9 cellular contexts compared by ENCODE assay signal in the genomic region with DNA sequence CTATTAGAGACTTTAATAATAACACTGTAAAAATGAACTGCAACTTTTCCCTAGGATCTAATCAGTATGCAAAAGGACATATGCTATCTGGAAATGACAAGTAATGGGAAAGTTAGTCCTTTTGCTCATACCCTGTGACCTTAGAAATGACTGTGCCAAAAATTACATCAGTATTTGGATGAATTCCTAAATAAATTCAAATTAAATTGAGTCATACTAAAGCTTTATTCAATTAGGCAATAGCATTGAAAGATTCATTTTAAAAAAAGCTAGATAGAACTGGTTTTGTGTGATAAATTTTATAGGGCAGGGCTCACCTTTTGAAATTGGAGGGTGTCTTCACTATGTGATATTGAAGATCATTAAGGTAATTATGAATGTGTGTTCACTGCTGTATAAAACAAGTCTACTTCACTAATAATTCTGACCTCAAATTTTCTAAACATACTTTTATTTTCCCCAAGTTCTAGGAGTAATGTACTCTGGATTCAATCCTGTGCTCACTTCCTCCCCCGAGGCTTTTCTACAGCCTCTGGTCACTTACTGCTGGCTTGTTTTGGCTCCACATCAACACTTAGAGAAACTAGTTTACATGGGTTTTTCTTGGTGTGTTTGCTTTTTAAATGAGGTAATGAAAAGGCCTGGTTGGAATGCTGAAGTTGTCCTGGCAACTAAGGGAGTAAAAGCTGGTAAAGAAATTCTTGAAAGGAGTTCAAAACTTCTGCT. TPM values are rescaled to one million over a fixed set of nuclear protein-coding genes. Genes with fewer than 3 reads are reported as not detected.
A peak's percentile ranks its signal among the peaks of the same experiment; 100 is the strongest.
DNase-seq lines count a peak whose midpoint lies in the region; ATAC-seq, FAIRE-seq and TF ChIP-seq lines count a peak whose summit lies in the region.
"Had no signal": no experiment of that assay in that cellular context is flagged by ENCODE, and none has a peak within 500 bp of the region (broad histone marks: within the 10 kb centered on the region; RNA-seq: fewer than 3 reads in every experiment).

No MANE protein-coding gene starts in this region.

- no peaks in the 10 kb centered on the region for H3K27me3 Mint-ChIP-seq in mesothelial cell of epicardium (ENCODE audit: low read depth)

- CTCF ChIA-PET in endothelial cell of umbilical vein (lab: Charles Lee) (interaction anchor here (0.7 to 1.9 kb wide), 3 partner anchors 9 to 474 kb away, joined by 3 to 12 read pairs (median 4); no protein-coding TSS in a partner anchor), OCI-LY7 (lab: Charles Lee; ENCODE audit: unreplicated experiment) (no interaction called here)

- no peaks in the 10 kb centered on the region for H3K9me2 ChIP-seq in OCI-LY7 (ENCODE audit: insufficient read depth, low read length)

- FAIRE-seq in endothelial cell of umbilical vein (lab: Jason Lieb, UNC): peak; percentile 64

- H2AFZ ChIP-seq in endothelial cell of umbilical vein (ENCODE audit: low read depth, low read length) (peak overlapping the region; percentile 35), OCI-LY7 (ENCODE audit: low read length) (no peak overlapping the region)

- TSS peak; percentile 87 for BruUV-seq in endothelial cell of umbilical vein (replicated peaks; lab: Mats Ljungman, UMichigan)
- no TSS peak for BruUV-seq in OCI-LY7 (replicated peaks; lab: Mats Ljungman, UMichigan)

- no peaks in the 10 kb centered on the region for H3K9me1 ChIP-seq in endothelial cell of umbilical vein (replicated peaks; ENCODE audit: control insufficient read depth, extremely low read depth, insufficient read depth, low read length)

- H3K9ac ChIP-seq in endothelial cell of umbilical vein (replicated peaks; ENCODE audit: extremely low read depth, insufficient read depth, low read length): peak overlapping the region; percentile 90

- DNase-seq in Right ventricle myocardium inferior (ENCODE audit: missing footprints): no peak
- no peak for DNase-seq in cardiac septum (ENCODE audit: low spot score)
- peak; percentile 93 for DNase-seq in endothelial cell of umbilical vein (ENCODE audit: low read depth, low spot score)
- no peak for DNase-seq in mesothelial cell of epicardium (ENCODE audit: low spot score in 2 of 2, unreplicated experiment in 2 of 2)
- no peak for DNase-seq in ureter (ENCODE audit: low spot score)
- no peak for DNase-seq in middle frontal gyrus (ENCODE audit: extremely low spot score, low spot score)
- DNase-seq in OCI-LY7 (ENCODE audit: low spot score): no peak

- H3K4me1 ChIP-seq in endothelial cell of umbilical vein (ENCODE audit: control insufficient read depth, extremely low read depth, insufficient read depth, low read length): peaks cover 19% of the 10 kb centered on the region
- no peaks in the 10 kb centered on the region for H3K4me1 ChIP-seq in OCI-LY7 (ENCODE audit: insufficient read depth, low read length, poor library complexity, severe bottlenecking)

- H3K4me1 Mint-ChIP-seq in mesothelial cell of epicardium: peaks cover 31% of the 10 kb centered on the region

- H3K4me2 ChIP-seq in endothelial cell of umbilical vein (ENCODE audit: insufficient read depth, low read length) (peak overlapping the region; percentile 73), OCI-LY7 (ENCODE audit: low read length) (no peak overlapping the region)

- ATAC-seq in Right ventricle myocardium inferior (peak; percentile 93), GM18502 (IDR thresholded peaks at IDR 0.05; ENCODE audit: poor library complexity, unreplicated experiment) (no peak)

- H3K4me3 Mint-ChIP-seq in mesothelial cell of epicardium: no peak overlapping the region
- H3K4me3 Mint-ChIP-seq: neural crest cell had no signal

- no peaks in the 10 kb centered on the region for H3K36me3 ChIP-seq in endothelial cell of umbilical vein (ENCODE audit: control insufficient read depth in 2 of 2, extremely low read depth in 1 of 2, insufficient read depth in 2 of 2, low read length in 2 of 2)
- H3K36me3 ChIP-seq in OCI-LY7 (ENCODE audit: insufficient read depth, low read length): no peaks in the 10 kb centered on the region

- peak overlapping the region; percentile 97 for H3K27ac Mint-ChIP-seq in mesothelial cell of epicardium

- H3K27ac ChIP-seq in endothelial cell of umbilical vein (ENCODE audit: insufficient read depth, low read depth, low read length): peak overlapping the region; percentile 97
- no peak overlapping the region for H3K27ac ChIP-seq in OCI-LY7 (ENCODE audit: low read depth, low read length, poor library complexity, severe bottlenecking)

- intact Hi-C loops in Right ventricle myocardium inferior (cut with DNase I) (no loop called here), cardiac septum (cut with DNase I) (loop anchor here (5.0 to 10.0 kb wide), 2 partner anchors 193 to 711 kb away; partner anchors contain the start of gene NMD3), endothelial cell of umbilical vein (cut with micrococcal nuclease) (loop anchor here (1.0 to 5.0 kb wide), 7 partner anchors 99 to 848 kb away; partner anchors contain the start of genes KPNA4, NMD3 and PPM1L), OCI-LY7 (cut with micrococcal nuclease; ENCODE audit: unreplicated experiment) (no loop called here)

- peaks cover 11% of the 10 kb centered on the region for H3K9me3 Mint-ChIP-seq in mesothelial cell of epicardium
- H3K9me3 Mint-ChIP-seq: neural crest cell had no signal

- no peaks in the 10 kb centered on the region for H4K20me1 ChIP-seq in endothelial cell of umbilical vein (replicated peaks; ENCODE audit: control insufficient read depth, extremely low read depth, insufficient read depth, low read length)
- no peaks in the 10 kb centered on the region for H4K20me1 ChIP-seq in OCI-LY7 (ENCODE audit: insufficient read depth, low read length)

- dilution Hi-C loops in endothelial cell of umbilical vein (cut with MboI; ENCODE audit: extremely low pct_ligation_motif_present, low sequenced_read_pairs): no loop called here

- no peaks in the 10 kb centered on the region for H3K27me3 ChIP-seq in endothelial cell of umbilical vein (ENCODE audit: control insufficient read depth in 2 of 2, insufficient read depth in 2 of 2, low read length in 2 of 2)

- H3K79me2 ChIP-seq in endothelial cell of umbilical vein (ENCODE audit: control insufficient read depth, insufficient read depth, low read length) (no peaks in the 10 kb centered on the region), OCI-LY7 (ENCODE audit: insufficient read depth, low read depth, low read length) (no peaks in the 10 kb centered on the region)

- no peaks in the 10 kb centered on the region for H3K9me3 ChIP-seq in endothelial cell of umbilical vein (replicated peaks; ENCODE audit: control insufficient read depth, insufficient read depth, low read length)
- no peaks in the 10 kb centered on the region for H3K9me3 ChIP-seq in OCI-LY7 (ENCODE audit: low read length)

- POLR2A ChIA-PET in endothelial cell of umbilical vein (lab: Charles Lee) (no interaction called here), OCI-LY7 (lab: Charles Lee) (no interaction called here)

- TF ChIP-seq POLR2A in endothelial cell of umbilical vein (IDR thresholded peaks at IDR 0.05; ENCODE audit: low read depth, low read length): no peak

- no peak for TF ChIP-seq CTCF in endothelial cell of umbilical vein (IDR thresholded peaks at IDR 0.05; ENCODE audit: extremely low read depth in 1 of 2, insufficient read depth in 1 of 2, low read depth in 1 of 2, low read length in 2 of 2)
- no peak for TF ChIP-seq CTCF in mesothelial cell of epicardium (IDR thresholded peaks at IDR 0.05; ENCODE audit: unreplicated experiment)
- no peak for TF ChIP-seq CTCF in OCI-LY7 (conservative IDR thresholded peaks at IDR 0.05; ENCODE audit: low read length)

- peak overlapping the region in 1 of 3 experiments; percentile 10 for H3K4me3 ChIP-seq in endothelial cell of umbilical vein (replicated peaks in 1 of 3; ENCODE audit: insufficient read depth in 1 of 3, low read depth in 1 of 3, low read length in 3 of 3)
- H3K4me3 ChIP-seq in OCI-LY7 (ENCODE audit: low read depth, low read length, poor library complexity, severe bottlenecking): no peak overlapping the region

- H3K36me3 Mint-ChIP-seq in mesothelial cell of epicardium: peaks cover 5% of the 10 kb centered on the region

TF ChIP-seq in endothelial cell of umbilical vein, 7 proteins besides CTCF, POLR2A, EP300 and RAD21:
- TF ChIP-seq FOS (IDR thresholded peaks at IDR 0.05; ENCODE audit: borderline replicate concordance, insufficient read depth, low read length): peak; percentile 28
- peak; percentile 4 for TF ChIP-seq GATA2 (IDR thresholded peaks at IDR 0.05; ENCODE audit: insufficient read depth, insufficient read length, low read depth, low read length)
- no peak for TF ChIP-seq MYC (IDR thresholded peaks at IDR 0.05; ENCODE audit: low read depth, low read length)
- TF ChIP-seq POLR2AphosphoS5 (IDR thresholded peaks at IDR 0.05; ENCODE audit: insufficient read depth, low read depth, low read length): no peak
- TF ChIP-seq EZH2 (IDR thresholded peaks at IDR 0.05; ENCODE audit: borderline replicate concordance, low read depth, low read length, severe bottlenecking): no peak
- peak; percentile 68 for TF ChIP-seq JUN (IDR thresholded peaks at IDR 0.05; ENCODE audit: borderline replicate concordance, insufficient read depth, insufficient read length, low read depth)
- TF ChIP-seq, protein P1, sequence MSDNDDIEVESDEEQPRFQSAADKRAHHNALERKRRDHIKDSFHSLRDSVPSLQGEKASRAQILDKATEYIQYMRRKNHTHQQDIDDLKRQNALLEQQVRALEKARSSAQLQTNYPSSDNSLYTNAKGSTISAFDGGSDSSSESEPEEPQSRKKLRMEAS (IDR thresholded peaks at IDR 0.05; ENCODE audit: insufficient read depth, insufficient read length): no peak

RNA-seq across cellular contexts. Expression of gene SPTSSB, which starts 44.4 kb away (rescaled TPM):
- 0.57 TPM for total RNA-seq in Right ventricle myocardium inferior
- 0.51 TPM for total RNA-seq in cardiac septum
- total RNA-seq in endothelial cell of umbilical vein: not detected in 2 replicates
- not detected in 2 replicates for polyA plus RNA-seq in endothelial cell of umbilical vein
- 0.03 and 12.1 TPM in 2 replicates for polyA plus RNA-seq in endothelial cell of umbilical vein (2011; cell fraction: cytosol; rRNA removed)
- not detected in 2 replicates for polyA plus RNA-seq in endothelial cell of umbilical vein (2011; cell fraction: nucleus; rRNA removed)
- polyA plus RNA-seq in endothelial cell of umbilical vein (2012): not detected in 2 replicates
- polyA minus RNA-seq in endothelial cell of umbilical vein: not detected in 2 replicates
- polyA minus RNA-seq in endothelial cell of umbilical vein (2011; cell fraction: cytosol; rRNA and poly(A)+ RNA removed): not detected
- not detected in 2 replicates for polyA minus RNA-seq in endothelial cell of umbilical vein (2011; cell fraction: nucleus; rRNA and poly(A)+ RNA removed)
- total RNA-seq in mesothelial cell of epicardium: 0.68 to 1.7 TPM (median 0.74 TPM) in 3 replicates
- total RNA-seq in ureter: 242 TPM
- not detected in 2 replicates for total RNA-seq in OCI-LY7 (2014; rRNA removed; shearing (Covaris generic))
- not detected in 2 replicates for total RNA-seq in OCI-LY7 (2022)

Comparison
In these comparisons a context has a peak if more than half of its experiments do, and no peak if none do; other contexts are left out.
1. intact Hi-C loops: an anchor here in cardiac septum (5.0 to 10.0 kb wide) and endothelial cell of umbilical vein (1.0 to 5.0 kb wide); none called in Right ventricle myocardium inferior and OCI-LY7.
2. RNA of gene SPTSSB, which starts 44.4 kb away (total RNA-seq): 242 TPM in ureter (single experiment); 0.68 to 1.7 TPM in mesothelial cell of epicardium, 0.57 TPM in Right ventricle myocardium inferior (single experiment), 0.51 TPM in cardiac septum (single experiment), not detected in endothelial cell of umbilical vein and not detected in OCI-LY7; every median in the first group is over 10 times any median in the second.